1 cellular context compared by ENCODE assay signal in genomic region chr16:3458278-3458851, GRCh38.
TF ChIP-seq lines count a peak whose summit lies in the region.

No MANE protein-coding gene starts in this region.

TF ChIP-seq in GM12878, 131 proteins besides CTCF, POLR2A, EP300 and RAD21:
- TF ChIP-seq NR2F1 (conservative IDR thresholded peaks at IDR 0.05), result peak; percentile 30; the same call in 1 of the 2 replicates
- no peak for TF ChIP-seq PKNOX1 (IDR thresholded peaks at IDR 0.05)
TF ChIP-seq in GM12878: peak in this region for 1.
